Comparison of ENCODE assay signal across 29 cellular contexts in the genomic region with DNA sequence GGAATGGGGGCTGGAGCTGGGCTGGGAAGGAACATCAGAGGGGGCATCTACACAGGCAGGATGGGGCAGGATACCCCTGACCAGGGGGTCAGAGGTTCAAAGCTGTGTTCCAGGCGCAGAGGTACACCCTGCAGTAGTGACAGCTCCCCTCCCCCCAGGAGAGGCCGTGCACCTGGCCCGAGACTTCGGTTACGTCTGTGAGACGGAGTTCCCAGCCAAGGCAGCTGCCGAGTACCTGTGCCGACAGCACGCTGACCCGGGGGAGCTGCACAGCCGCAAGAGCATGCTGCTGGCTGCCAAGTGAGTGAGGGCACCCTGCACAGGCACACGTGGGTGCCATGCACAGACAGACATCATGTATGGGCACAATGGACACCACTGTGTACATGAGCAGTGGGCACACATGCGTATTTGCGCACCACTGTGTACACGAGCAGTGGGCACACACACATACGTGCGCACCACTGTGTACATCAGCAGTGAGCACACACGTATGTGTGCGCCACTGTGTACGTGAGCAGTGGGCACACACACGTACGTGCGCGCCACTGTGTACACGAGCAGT. TPM values are rescaled to one million over a fixed set of nuclear protein-coding genes. Genes with fewer than 3 reads are reported as not detected.
"Had no signal": no experiment of that assay in that cellular context is flagged by ENCODE, and none has a peak within 500 bp of the region (broad histone marks: within the 10 kb centered on the region; RNA-seq: fewer than 3 reads in every experiment).

No MANE protein-coding gene starts in this region.

- FAIRE-seq: TTC549 had no signal

- H3K27ac Mint-ChIP-seq: activated naive CD4-positive, alpha-beta T cell treated with anti-CD3 and anti-CD28 coated beads for 36 hours; activated naive CD8-positive, alpha-beta T cell treated with anti-CD3 and anti-CD28 coated beads for 36 hours; activated T-cell treated with anti-CD3 and anti-CD28 coated beads, Interleukin-2, amount 50 U/mL, for 72 hours; mesothelial cell of epicardium had no signal

- H3K4me1 Mint-ChIP-seq: naive B cell had no signal

- DNase-seq: activated CD4-positive, alpha-beta T cell treated with anti-CD3 and anti-CD28 coated beads for 48 hours; activated CD4-positive, alpha-beta T cell treated with anti-CD3 and anti-CD28 coated beads, Interleukin-2, amount 50 U/mL, for 48 hours; activated naive CD4-positive, alpha-beta T cell treated with anti-CD3 and anti-CD28 coated beads for 36 hours; activated naive CD8-positive, alpha-beta T cell treated with anti-CD3 and anti-CD28 coated beads for 36 hours; activated T-cell treated with anti-CD3 and anti-CD28 coated beads, Interleukin-2, amount 50 U/mL, for 72 hours; body of pancreas; dorsolateral prefrontal cortex; effector memory CD4-positive, alpha-beta T cell; erythroblast; islet precursor cell; mammary epithelial cell; naive B cell; nephron progenitor cell; ovary; right lobe of liver; stimulated activated CD4-positive, alpha-beta T cell treated with anti-CD3 and anti-CD28 coated beads, Interleukin-2, amount 100 ng/mL, for 48 hours; stimulated activated naive CD4-positive, alpha-beta T cell treated with Interleukin-2 at 50 U/mL for 16 hours; T-helper 9 cell; uterus had no signal

- H3K27me3 Mint-ChIP-seq: activated naive CD8-positive, alpha-beta T cell treated with anti-CD3 and anti-CD28 coated beads for 36 hours; naive B cell had no signal

- H3K9me3 Mint-ChIP-seq: activated naive CD4-positive, alpha-beta T cell treated with anti-CD3 and anti-CD28 coated beads for 36 hours; activated naive CD8-positive, alpha-beta T cell treated with anti-CD3 and anti-CD28 coated beads for 36 hours; activated T-cell treated with anti-CD3 and anti-CD28 coated beads, Interleukin-2, amount 50 U/mL, for 72 hours; mesothelial cell of epicardium; naive B cell; nephron progenitor cell; T-helper 1 cell treated with Interleukin-12 subunit alpha and Interleukin-12 subunit beta and Interleukin-4 antibody, amounts not matched to agents 30 μg/mL and 1 μg/mL, for 36 hours had no signal

- H3K27me3 ChIP-seq: adrenal gland, body of pancreas, cardiac muscle cell, dorsolateral prefrontal cortex, gastroesophageal sphincter, hepatocyte, ovary, right lobe of liver, tibial nerve, uterus had no signal

- ATAC-seq: body of pancreas, gastroesophageal sphincter, right lobe of liver had no signal

- H3K9me3 ChIP-seq: adrenal gland, body of pancreas, gastroesophageal sphincter, ovary, right lobe of liver, tibial nerve, uterus had no signal

- H3K4me1 ChIP-seq: adrenal gland, body of pancreas, gastroesophageal sphincter, right lobe of liver, tibial nerve, uterus had no signal

- H3K4me3 ChIP-seq: adrenal gland, body of pancreas, cardiac muscle cell, coronary artery, dorsolateral prefrontal cortex, gastroesophageal sphincter, hepatocyte, ovary, right lobe of liver, tibial nerve, uterus had no signal

- H3K36me3 ChIP-seq: adrenal gland, cardiac muscle cell, ovary, right lobe of liver, uterus had no signal

- H3K27ac ChIP-seq: adrenal gland, body of pancreas, cardiac muscle cell, coronary artery, dorsolateral prefrontal cortex, gastroesophageal sphincter, hepatocyte, ovary, right lobe of liver, tibial nerve, uterus, VCaP had no signal

- H3K4me3 Mint-ChIP-seq: activated naive CD4-positive, alpha-beta T cell treated with anti-CD3 and anti-CD28 coated beads for 36 hours; activated naive CD8-positive, alpha-beta T cell treated with anti-CD3 and anti-CD28 coated beads for 36 hours; activated T-cell treated with anti-CD3 and anti-CD28 coated beads, Interleukin-2, amount 50 U/mL, for 72 hours; mesothelial cell of epicardium; nephron progenitor cell; T-helper 1 cell treated with Interleukin-12 subunit alpha and Interleukin-12 subunit beta and Interleukin-4 antibody, amounts not matched to agents 30 μg/mL and 1 μg/mL, for 36 hours had no signal

RNA-seq across cellular contexts. Expression of gene TFAP2E, which starts 17.4 kb away (rescaled TPM):
- total RNA-seq: body of pancreas, hepatocyte had no signal
- polyA plus RNA-seq: cardiac muscle cell had no signal
